Comparison of ENCODE assay signal across 40 cellular contexts in the genomic region with DNA sequence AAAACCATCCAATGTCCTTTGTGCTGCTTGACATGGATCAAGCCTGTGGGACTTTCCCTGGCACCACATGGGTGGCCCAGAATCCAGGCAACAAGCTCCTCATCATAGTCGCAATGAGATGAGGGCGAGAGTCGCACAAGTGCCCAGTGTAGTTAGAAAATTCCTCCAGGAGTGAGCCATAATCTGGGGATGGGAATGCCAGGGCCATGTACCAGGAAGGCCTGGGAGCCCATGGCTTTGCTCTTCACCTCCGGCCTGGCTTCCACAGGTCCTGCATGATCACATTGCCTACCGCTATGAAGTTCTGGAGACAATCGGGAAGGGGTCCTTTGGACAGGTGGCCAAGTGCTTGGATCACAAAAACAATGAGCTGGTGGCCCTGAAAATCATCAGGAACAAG. TPM values are rescaled to one million over a fixed set of nuclear protein-coding genes. Genes with fewer than 3 reads are reported as not detected.
"Had no signal": no experiment of that assay in that cellular context is flagged by ENCODE, and none has a peak within 500 bp of the region (broad histone marks: within the 10 kb centered on the region; RNA-seq: fewer than 3 reads in every experiment).

No MANE protein-coding gene starts in this region.

- H3K27ac Mint-ChIP-seq: activated naive CD4-positive, alpha-beta T cell treated with anti-CD3 and anti-CD28 coated beads for 36 hours; activated naive CD4-positive, alpha-beta T cell treated with anti-CD3 and anti-CD28 coated beads, Interleukin-2, amount 10 ng/mL, durations not matched to agents 7 days and 5 days; activated naive CD4-positive, alpha-beta T cell treated with anti-CD3 and anti-CD28 coated beads, Interleukin-2, amount 50 U/mL, for 24 hours; activated naive CD4-positive, alpha-beta T cell treated with anti-CD3 and anti-CD28 coated beads, Interleukin-2, amount 50 U/mL, for 72 hours; activated naive CD8-positive, alpha-beta T cell; activated naive CD8-positive, alpha-beta T cell treated with anti-CD3 and anti-CD28 coated beads for 36 hours; activated naive CD8-positive, alpha-beta T cell treated with anti-CD3 and anti-CD28 coated beads, Interleukin-2, amount 10 ng/mL, durations not matched to agents 7 days and 5 days; activated naive CD8-positive, alpha-beta T cell treated with anti-CD3 and anti-CD28 coated beads, Interleukin-2, amount 50 U/mL, for 24 hours; activated T-cell treated with anti-CD3 and anti-CD28 coated beads, Interleukin-2, amount 50 U/mL, for 24 hours; activated T-cell treated with anti-CD3 and anti-CD28 coated beads, Interleukin-2, amount 50 U/mL, for 72 hours; activated T-helper 1 cell treated with anti-CD3 and anti-CD28 coated beads, Interleukin-12 subunit alpha, Interleukin-12 subunit beta, Interleukin-2, Interleukin-4 antibody, amounts not matched to agents 30 ng/mL and 10 ng/mL and 1 ng/mL, durations not matched to agents 14 hours and 24 hours and 36 hours; activated T-helper 17 cell treated with anti-CD3 and anti-CD28 coated beads, Interleukin-2, amount 50 U/mL, for 72 hours; activated T-helper 2 cell treated with anti-CD3 and anti-CD28 coated beads, Interferon-gamma antibody, Interleukin-2, Interleukin-4, amounts not matched to agents 10 μg/mL and 5 μg/mL and 100 μg/mL, durations not matched to agents 14 hours and 24 hours and 36 hours; brain had no signal

- H3K4me3 Mint-ChIP-seq: activated naive CD4-positive, alpha-beta T cell treated with anti-CD3 and anti-CD28 coated beads for 36 hours; activated naive CD4-positive, alpha-beta T cell treated with anti-CD3 and anti-CD28 coated beads, Interleukin-2, amount 10 ng/mL, durations not matched to agents 7 days and 5 days; activated naive CD4-positive, alpha-beta T cell treated with anti-CD3 and anti-CD28 coated beads, Interleukin-2, amount 50 U/mL, for 24 hours; activated naive CD8-positive, alpha-beta T cell; activated naive CD8-positive, alpha-beta T cell treated with anti-CD3 and anti-CD28 coated beads for 36 hours; activated naive CD8-positive, alpha-beta T cell treated with anti-CD3 and anti-CD28 coated beads, Interleukin-2, amount 10 ng/mL, durations not matched to agents 7 days and 5 days; activated naive CD8-positive, alpha-beta T cell treated with anti-CD3 and anti-CD28 coated beads, Interleukin-2, amount 50 U/mL, for 24 hours; activated T-cell treated with anti-CD3 and anti-CD28 coated beads, Interleukin-2, amount 50 U/mL, for 24 hours; activated T-cell treated with anti-CD3 and anti-CD28 coated beads, Interleukin-2, amount 50 U/mL, for 4 hours; activated T-cell treated with anti-CD3 and anti-CD28 coated beads, Interleukin-2, amount 50 U/mL, for 72 hours; activated T-helper 1 cell treated with anti-CD3 and anti-CD28 coated beads, Interleukin-12 subunit alpha, Interleukin-12 subunit beta, Interleukin-2, Interleukin-4 antibody, amounts not matched to agents 30 ng/mL and 10 ng/mL and 1 ng/mL, durations not matched to agents 14 hours and 24 hours and 36 hours; activated T-helper 17 cell treated with anti-CD3 and anti-CD28 coated beads, Interleukin-2, amount 50 U/mL, for 72 hours; brain; central memory CD8-positive, alpha-beta T cell had no signal

- H3K36me3 ChIP-seq: adrenal gland, ascending aorta, brain microvascular endothelial cell, breast epithelium, cardiac muscle cell had no signal

- H3K4me1 Mint-ChIP-seq: activated naive CD4-positive, alpha-beta T cell treated with anti-CD3 and anti-CD28 coated beads, Interleukin-2, amount 10 ng/mL, durations not matched to agents 7 days and 5 days; activated naive CD4-positive, alpha-beta T cell treated with anti-CD3 and anti-CD28 coated beads, Interleukin-2, amount 50 U/mL, for 24 hours; activated naive CD8-positive, alpha-beta T cell treated with anti-CD3 and anti-CD28 coated beads for 36 hours; activated naive CD8-positive, alpha-beta T cell treated with anti-CD3 and anti-CD28 coated beads, Interleukin-2, amount 10 ng/mL, durations not matched to agents 7 days and 5 days; activated naive CD8-positive, alpha-beta T cell treated with anti-CD3 and anti-CD28 coated beads, Interleukin-2, amount 50 U/mL, for 24 hours; activated T-helper 17 cell treated with anti-CD3 and anti-CD28 coated beads, Interleukin-2, amount 50 U/mL, for 72 hours; central memory CD8-positive, alpha-beta T cell had no signal

- H3K4me1 ChIP-seq: adrenal gland, ascending aorta, body of pancreas, breast epithelium had no signal

- H3K4me3 ChIP-seq: adrenal gland, ascending aorta, body of pancreas, breast epithelium, cardiac muscle cell had no signal

- H3K9me3 Mint-ChIP-seq: activated naive CD4-positive, alpha-beta T cell treated with anti-CD3 and anti-CD28 coated beads for 36 hours; activated naive CD4-positive, alpha-beta T cell treated with anti-CD3 and anti-CD28 coated beads, Interleukin-2, amount 10 ng/mL, durations not matched to agents 7 days and 5 days; activated naive CD4-positive, alpha-beta T cell treated with anti-CD3 and anti-CD28 coated beads, Interleukin-2, amount 50 U/mL, for 24 hours; activated naive CD4-positive, alpha-beta T cell treated with anti-CD3 and anti-CD28 coated beads, Interleukin-2, amount 50 U/mL, for 72 hours; activated naive CD8-positive, alpha-beta T cell treated with anti-CD3 and anti-CD28 coated beads for 36 hours; activated naive CD8-positive, alpha-beta T cell treated with anti-CD3 and anti-CD28 coated beads, Interleukin-2, amount 10 ng/mL, durations not matched to agents 7 days and 5 days; activated naive CD8-positive, alpha-beta T cell treated with anti-CD3 and anti-CD28 coated beads, Interleukin-2, amount 50 U/mL, for 24 hours; activated T-cell treated with anti-CD3 and anti-CD28 coated beads, Interleukin-2, amount 50 U/mL, for 24 hours; activated T-cell treated with anti-CD3 and anti-CD28 coated beads, Interleukin-2, amount 50 U/mL, for 4 hours; activated T-cell treated with anti-CD3 and anti-CD28 coated beads, Interleukin-2, amount 50 U/mL, for 72 hours; activated T-helper 1 cell treated with anti-CD3 and anti-CD28 coated beads, Interleukin-12 subunit alpha, Interleukin-12 subunit beta, Interleukin-2, Interleukin-4 antibody, amounts not matched to agents 30 ng/mL and 10 ng/mL and 1 ng/mL, durations not matched to agents 14 hours and 24 hours and 36 hours; activated T-helper 17 cell treated with anti-CD3 and anti-CD28 coated beads, Interleukin-2, amount 50 U/mL, for 72 hours; activated T-helper 2 cell treated with anti-CD3 and anti-CD28 coated beads, Interferon-gamma antibody, Interleukin-2, Interleukin-4, amounts not matched to agents 10 μg/mL and 5 μg/mL and 100 μg/mL, durations not matched to agents 14 hours and 24 hours and 36 hours; brain; central memory CD8-positive, alpha-beta T cell had no signal

- H3K27ac ChIP-seq: adrenal gland, ascending aorta, body of pancreas, brain microvascular endothelial cell, breast epithelium, cardiac muscle cell had no signal

- H3K27me3 ChIP-seq: adrenal gland, ascending aorta, body of pancreas, brain microvascular endothelial cell, breast epithelium had no signal

- H3K9me3 ChIP-seq: adrenal gland, ascending aorta, body of pancreas, breast epithelium had no signal

- DNase-seq: activated effector memory CD4-positive, alpha-beta T cell treated with anti-CD3 and anti-CD28 coated beads, Interleukin-2, amount 50 U/mL, for 16 hours; activated effector memory CD4-positive, alpha-beta T cell treated with Interleukin-2 at 50 U/mL for 16 hours; activated gamma-delta T cell; activated gamma-delta T cell treated with Interleukin-2 at 50 U/mL for 16 hours; activated naive CD4-positive, alpha-beta T cell; activated naive CD4-positive, alpha-beta T cell treated with anti-CD3 and anti-CD28 coated beads for 36 hours; activated naive CD4-positive, alpha-beta T cell treated with anti-CD3 and anti-CD28 coated beads, Interleukin-2, amount 10 ng/mL, durations not matched to agents 7 days and 5 days; activated naive CD4-positive, alpha-beta T cell treated with anti-CD3 and anti-CD28 coated beads, Interleukin-2, amount 50 U/mL, for 16 hours; activated naive CD4-positive, alpha-beta T cell treated with Interleukin-2 at 50 U/mL for 16 hours; activated naive CD8-positive, alpha-beta T cell treated with anti-CD3 and anti-CD28 coated beads for 36 hours; activated naive CD8-positive, alpha-beta T cell treated with anti-CD3 and anti-CD28 coated beads, Interleukin-2, amount 10 ng/mL, durations not matched to agents 7 days and 5 days; activated naive CD8-positive, alpha-beta T cell treated with anti-CD3 and anti-CD28 coated beads, Interleukin-2, amount 50 U/mL, for 24 hours; activated T-cell treated with anti-CD3 and anti-CD28 coated beads, Interleukin-2, amount 50 U/mL, for 1 hour; activated T-cell treated with anti-CD3 and anti-CD28 coated beads, Interleukin-2, amount 50 U/mL, for 24 hours; activated T-cell treated with anti-CD3 and anti-CD28 coated beads, Interleukin-2, amount 50 U/mL, for 4 hours; activated T-cell treated with anti-CD3 and anti-CD28 coated beads, Interleukin-2, amount 50 U/mL, for 48 hours; activated T-cell treated with anti-CD3 and anti-CD28 coated beads, Interleukin-2, amount 50 U/mL, for 72 hours; adrenal gland; amniotic stem cell; amygdala; anterior cingulate cortex; aorta; body of pancreas; brain microvascular endothelial cell; caudate nucleus; central memory CD4-positive, alpha-beta T cell; cerebellar nuclear complex had no signal

- H3K36me3 Mint-ChIP-seq: activated naive CD4-positive, alpha-beta T cell treated with anti-CD3 and anti-CD28 coated beads, Interleukin-2, amount 10 ng/mL, durations not matched to agents 7 days and 5 days; activated naive CD4-positive, alpha-beta T cell treated with anti-CD3 and anti-CD28 coated beads, Interleukin-2, amount 50 U/mL, for 24 hours; activated naive CD4-positive, alpha-beta T cell treated with anti-CD3 and anti-CD28 coated beads, Interleukin-2, amount 50 U/mL, for 72 hours; activated naive CD8-positive, alpha-beta T cell; activated naive CD8-positive, alpha-beta T cell treated with anti-CD3 and anti-CD28 coated beads for 36 hours; activated naive CD8-positive, alpha-beta T cell treated with anti-CD3 and anti-CD28 coated beads, Interleukin-2, amount 10 ng/mL, durations not matched to agents 7 days and 5 days; brain had no signal

- FAIRE-seq: astrocyte, bronchial epithelial cell had no signal

- H3K27me3 Mint-ChIP-seq: activated naive CD4-positive, alpha-beta T cell treated with anti-CD3 and anti-CD28 coated beads, Interleukin-2, amount 50 U/mL, for 24 hours; activated naive CD8-positive, alpha-beta T cell treated with anti-CD3 and anti-CD28 coated beads for 36 hours; activated naive CD8-positive, alpha-beta T cell treated with anti-CD3 and anti-CD28 coated beads, Interleukin-2, amount 50 U/mL, for 24 hours; activated T-cell treated with anti-CD3 and anti-CD28 coated beads, Interleukin-2, amount 50 U/mL, for 24 hours; brain had no signal

RNA-seq across cellular contexts. Expression of a gene that starts 57.2 kb away (rescaled TPM):
- total RNA-seq: ascending aorta had no signal
